Comparison of ENCODE assay signal across 1 cellular context in genomic region chr13:29923554-29924481, GRCh38.
TF ChIP-seq lines count a peak whose summit lies in the region.

No MANE protein-coding gene starts in this region.

TF ChIP-seq in HepG2, 621 proteins besides CTCF, POLR2A, EP300 and RAD21 (continued from another document and continues in another):
- no peak for TF ChIP-seq EEA1 (CRISPR knock-in tag; IDR thresholded peaks at IDR 0.05; ENCODE audit: borderline replicate concordance)
- no peak; the same call in 1 of the 2 replicates for TF ChIP-seq ZNF629 (CRISPR knock-in tag; conservative IDR thresholded peaks at IDR 0.05)
- TF ChIP-seq CC2D1A (CRISPR knock-in tag; IDR thresholded peaks at IDR 0.05) = 0 out of 2 replicates have a peak, but pooled peaks have one; percentile 40
- peak; percentile 78 to 91 for TF ChIP-seq HMGXB4 (CRISPR knock-in tag; IDR thresholded peaks at IDR 0.05; ENCODE audit: borderline replicate concordance in 1 of 2, low read depth in 1 of 2)
- TF ChIP-seq RFXANK (CRISPR knock-in tag; IDR thresholded peaks at IDR 0.05) = no peak; the same call in 1 of the 2 replicates
- no peak for TF ChIP-seq HNRNPL (IDR thresholded peaks at IDR 0.05; ENCODE audit: low read depth, low read length)
- no peak for TF ChIP-seq CREBL2 (CRISPR knock-in tag; IDR thresholded peaks at IDR 0.05; ENCODE audit: borderline replicate concordance)
- TF ChIP-seq LCORL (IDR thresholded peaks at IDR 0.05) = no peak
- TF ChIP-seq LCORL (CRISPR knock-in tag; IDR thresholded peaks at IDR 0.05) = peak; percentile 10; the same call in 1 of the 2 replicates
- TF ChIP-seq ZNF598 (CRISPR knock-in tag; IDR thresholded peaks at IDR 0.05; ENCODE audit: borderline replicate concordance) = 0 out of 2 replicates have a peak, but pooled peaks have one; percentile 22
- no peak for TF ChIP-seq GABPA (IDR thresholded peaks at IDR 0.05; ENCODE audit: low read depth, low read length)
- peak; percentile 58 for TF ChIP-seq GABPA (CRISPR knock-in tag; IDR thresholded peaks at IDR 0.05; ENCODE audit: low read depth)
- no peak for TF ChIP-seq ZNF512 (CRISPR knock-in tag; IDR thresholded peaks at IDR 0.05)
- no peak for TF ChIP-seq SOX6 (IDR thresholded peaks at IDR 0.05)
- TF ChIP-seq SOX6 (CRISPR knock-in tag; IDR thresholded peaks at IDR 0.05) = peak; percentile 97
- TF ChIP-seq THRA (CRISPR knock-in tag; IDR thresholded peaks at IDR 0.05; ENCODE audit: borderline replicate concordance) = peak; percentile 81
- no peak for TF ChIP-seq THYN1 (CRISPR knock-in tag; IDR thresholded peaks at IDR 0.05; ENCODE audit: borderline replicate concordance, low read depth)
- TF ChIP-seq SIX1 (CRISPR knock-in tag; IDR thresholded peaks at IDR 0.05; ENCODE audit: borderline replicate concordance) = peak; percentile 57; the same call in 1 of the 2 replicates
- no peak for TF ChIP-seq HCFC1 (IDR thresholded peaks at IDR 0.05; ENCODE audit: low read depth, low read length)
- no peak for TF ChIP-seq NFRKB (IDR thresholded peaks at IDR 0.05)
- peak; percentile 76; the same call in 1 of the 2 replicates for TF ChIP-seq ZNF556 (CRISPR knock-in tag; IDR thresholded peaks at IDR 0.05; ENCODE audit: borderline replicate concordance)
- TF ChIP-seq ZNF674 (CRISPR knock-in tag; IDR thresholded peaks at IDR 0.05; ENCODE audit: low read depth) = no peak
- no peak for TF ChIP-seq ZNF34 (CRISPR knock-in tag; IDR thresholded peaks at IDR 0.05; ENCODE audit: borderline replicate concordance)
- TF ChIP-seq GATAD1 (CRISPR knock-in tag; IDR thresholded peaks at IDR 0.05) = peak; percentile 70
- TF ChIP-seq ZMYM4 (CRISPR knock-in tag; IDR thresholded peaks at IDR 0.05) = peak; percentile 91
- peak; percentile 49 for TF ChIP-seq ZFX (CRISPR knock-in tag; IDR thresholded peaks at IDR 0.05; ENCODE audit: low read depth)
- peak; percentile 85 for TF ChIP-seq PITX1 (CRISPR knock-in tag; IDR thresholded peaks at IDR 0.05)
- no peak for TF ChIP-seq CHD4 (IDR thresholded peaks at IDR 0.05; ENCODE audit: borderline replicate concordance, low read length)
- peak; percentile 65 for TF ChIP-seq ZHX2 (IDR thresholded peaks at IDR 0.05; ENCODE audit: low read depth)
- no peak for TF ChIP-seq ZHX2 (CRISPR knock-in tag; IDR thresholded peaks at IDR 0.05; ENCODE audit: borderline replicate concordance)
- no peak for TF ChIP-seq ARHGAP35 (CRISPR knock-in tag; IDR thresholded peaks at IDR 0.05; ENCODE audit: borderline replicate concordance)
- no peak for TF ChIP-seq ZNF180 (CRISPR knock-in tag; IDR thresholded peaks at IDR 0.05; ENCODE audit: borderline replicate concordance, low read depth)
- no peak for TF ChIP-seq ZNF724P (CRISPR knock-in tag; IDR thresholded peaks at IDR 0.05; ENCODE audit: borderline replicate concordance)
- 0 out of 2 replicates have a peak, but pooled peaks have one; percentile 30 for TF ChIP-seq ZNF7 (CRISPR knock-in tag; IDR thresholded peaks at IDR 0.05)
- TF ChIP-seq ZNF17 (CRISPR knock-in tag; IDR thresholded peaks at IDR 0.05) = no peak
- peak; percentile 67; the same call in 1 of the 2 replicates for TF ChIP-seq ATF6 (CRISPR knock-in tag; conservative IDR thresholded peaks at IDR 0.05)
- TF ChIP-seq MNT (IDR thresholded peaks at IDR 0.05) = peak; percentile 96
- peak; percentile 78 for TF ChIP-seq ZNF644 (CRISPR knock-in tag; IDR thresholded peaks at IDR 0.05; ENCODE audit: low read depth)
- no peak for TF ChIP-seq ZUFSP (CRISPR knock-in tag; IDR thresholded peaks at IDR 0.05; ENCODE audit: borderline replicate concordance)
- peak; percentile 13; the same call in 1 of the 2 replicates for TF ChIP-seq ZNF274 (CRISPR knock-in tag; IDR thresholded peaks at IDR 0.05)
- no peak for TF ChIP-seq CENPX (CRISPR knock-in tag; IDR thresholded peaks at IDR 0.05)
- peak; percentile 56; the same call in 1 of the 2 replicates for TF ChIP-seq HOXD1 (CRISPR knock-in tag; IDR thresholded peaks at IDR 0.05)
- TF ChIP-seq KLF6 (CRISPR knock-in tag; IDR thresholded peaks at IDR 0.05) = peak; percentile 81; the same call in 1 of the 2 replicates
- peak; percentile 83 for TF ChIP-seq MEF2D (CRISPR knock-in tag; IDR thresholded peaks at IDR 0.05)
- no peak for TF ChIP-seq ZNF354B (CRISPR knock-in tag; IDR thresholded peaks at IDR 0.05)
- peak; percentile 79; the same call in 1 of the 2 replicates for TF ChIP-seq ZSCAN31 (CRISPR knock-in tag; IDR thresholded peaks at IDR 0.05; ENCODE audit: low read depth)
- TF ChIP-seq DBP (CRISPR knock-in tag; IDR thresholded peaks at IDR 0.05; ENCODE audit: not compliant biosample characterization) = no peak
- no peak for TF ChIP-seq TRIM22 (IDR thresholded peaks at IDR 0.05)
- no peak for TF ChIP-seq NR2F1 (CRISPR knock-in tag; IDR thresholded peaks at IDR 0.05)
